In the genomic region with DNA sequence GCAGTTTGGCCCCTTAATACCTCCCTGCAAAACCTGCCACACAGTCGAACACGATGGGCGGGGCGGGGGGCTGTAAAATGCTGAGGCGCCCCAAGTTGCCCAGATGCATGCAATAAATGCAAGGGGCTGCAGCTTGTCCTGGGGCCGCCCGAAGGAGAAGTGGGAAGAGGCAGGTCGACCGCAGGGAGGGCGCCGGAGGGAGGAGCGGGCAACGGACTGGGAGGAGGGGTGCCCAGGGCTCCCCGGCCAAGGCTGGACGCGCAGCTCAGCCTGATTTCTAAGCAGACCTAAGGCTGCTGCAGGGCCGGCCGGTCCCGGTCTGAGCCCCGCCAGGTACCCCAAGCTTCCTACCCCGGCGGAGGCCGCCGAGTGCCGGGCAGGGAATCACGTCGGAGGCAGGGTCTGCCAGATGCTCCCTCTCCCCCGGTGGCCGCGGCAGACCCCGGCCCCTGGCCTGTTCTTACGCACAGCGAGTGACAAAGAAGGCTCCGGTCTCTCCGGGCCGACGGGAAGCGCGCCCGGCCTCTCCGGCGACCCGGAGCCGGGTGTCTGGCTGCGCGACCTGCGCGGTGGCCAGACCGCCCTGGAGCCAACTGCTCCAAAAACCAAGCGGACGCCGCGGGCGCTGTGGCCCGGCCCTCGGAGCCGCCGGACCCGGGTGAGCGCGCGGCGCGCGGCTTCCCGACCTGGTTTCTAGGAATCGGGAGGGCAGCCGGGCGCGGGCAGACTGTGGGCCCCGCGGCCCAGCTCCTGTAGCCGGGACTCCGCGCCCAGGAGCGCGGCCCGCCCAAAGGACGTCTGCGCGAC, we compare ENCODE assay signal across 8 cellular contexts. TPM values are rescaled to one million over a fixed set of nuclear protein-coding genes. Genes with fewer than 3 reads are reported as not detected.
A peak's percentile ranks its signal among the peaks of the same experiment; 100 is the strongest.
DNase-seq lines count a peak whose midpoint lies in the region; ATAC-seq and TF ChIP-seq lines count a peak whose summit lies in the region.

No MANE protein-coding gene starts in this region.

- H3K4me3 Mint-ChIP-seq in CD4-positive, CD25-positive, alpha-beta regulatory T cell = peak overlapping the region; percentile 54 to 79 (median 60)

- no peaks in the 10 kb centered on the region for H3K36me3 ChIP-seq in CD4-positive, CD25-positive, alpha-beta regulatory T cell (ENCODE audit: control insufficient read depth, insufficient read depth, low read length)
- H3K36me3 ChIP-seq in MG63 (peaks cover 7% of the 10 kb centered on the region), esophagus muscularis mucosa (no peaks in the 10 kb centered on the region), osteoblast (ENCODE audit: insufficient read depth, low read length) (peaks cover 6% of the 10 kb centered on the region)

- peaks cover 27% of the 10 kb centered on the region for H3K27me3 ChIP-seq in CD4-positive, CD25-positive, alpha-beta regulatory T cell (ENCODE audit: control insufficient read depth, insufficient read depth, low read length)
- H3K27me3 ChIP-seq in MG63 (peaks cover 12% of the 10 kb centered on the region), esophagus muscularis mucosa (peaks cover 7 to 99% (median 85%) of the 10 kb centered on the region in 4 donors), osteoblast (ENCODE audit: insufficient read depth, low read length) (peaks cover 28% of the 10 kb centered on the region)

- H3K4me3 ChIP-seq in CD4-positive, CD25-positive, alpha-beta regulatory T cell (ENCODE audit: low read depth, low read length) = no peak overlapping the region
- H3K4me3 ChIP-seq in MG63 (peak overlapping the region; percentile 63), esophagus muscularis mucosa (peak overlapping the region; percentile 58 to 69 (median 62)), osteoblast (ENCODE audit: insufficient read depth, low read length) (peak overlapping the region; percentile 76)

- H3K27ac ChIP-seq in CD4-positive, CD25-positive, alpha-beta regulatory T cell (ENCODE audit: insufficient read depth, low read length, poor library complexity, severe bottlenecking) = no peak overlapping the region
- H3K27ac ChIP-seq in esophagus muscularis mucosa (replicated peaks in 1 of 4) (peak overlapping the region in 3 of 4 donors; percentile 28 to 60 (median 56)), osteoblast (ENCODE audit: low read depth, low read length) (no peak overlapping the region)

- ATAC-seq in CD4-positive, CD25-positive, alpha-beta regulatory T cell (ENCODE audit: low read depth in 2 of 2) = no peak
- ATAC-seq in GM18502 (IDR thresholded peaks at IDR 0.05; ENCODE audit: poor library complexity, unreplicated experiment) (no peak), GM19463 (IDR thresholded peaks at IDR 0.05; ENCODE audit: unreplicated experiment) (no peak), HG03565 (IDR thresholded peaks at IDR 0.05; ENCODE audit: unreplicated experiment) (no peak)

- no peak overlapping the region for H3K27ac Mint-ChIP-seq in CD4-positive, CD25-positive, alpha-beta regulatory T cell

- TF ChIP-seq CTCF in esophagus muscularis mucosa (IDR thresholded peaks at IDR 0.05) (no peak), osteoblast (IDR thresholded peaks at IDR 0.05; ENCODE audit: extremely low read depth, low read depth, low read length) (no peak)

- 7% methylated on average over 33 of the region's 81 CpGs for WGBS in esophagus muscularis mucosa

- TF ChIP-seq POLR2A in esophagus muscularis mucosa (IDR thresholded peaks at IDR 0.05; ENCODE audit: low read depth) = no peak

- peaks cover 41% of the 10 kb centered on the region for H3K79me2 ChIP-seq in osteoblast (ENCODE audit: insufficient read depth, low read length)

- H3K4me2 ChIP-seq in osteoblast (ENCODE audit: insufficient read depth, low read length) = peak overlapping the region; percentile 90

- H3K4me1 Mint-ChIP-seq in CD4-positive, CD25-positive, alpha-beta regulatory T cell = peaks cover 10 to 45% (median 20%) of the 10 kb centered on the region in 4 donors

- peaks cover 28% of the 10 kb centered on the region for H3K4me1 ChIP-seq in CD4-positive, CD25-positive, alpha-beta regulatory T cell (ENCODE audit: control insufficient read depth, insufficient read depth, low read length, poor library complexity, severe bottlenecking)
- H3K4me1 ChIP-seq in esophagus muscularis mucosa = peaks cover 20 to 69% (median 65%) of the 10 kb centered on the region in 4 donors
- peaks cover 9% of the 10 kb centered on the region for H3K4me1 ChIP-seq in osteoblast (ENCODE audit: insufficient read depth, low read length)

- H3K9me3 Mint-ChIP-seq in CD4-positive, CD25-positive, alpha-beta regulatory T cell = peaks cover 0 to 7% (median 2%) of the 10 kb centered on the region in 7 donors

- H4K20me1 ChIP-seq in osteoblast (ENCODE audit: insufficient read depth, low read length) = peaks cover 5% of the 10 kb centered on the region

- H2AFZ ChIP-seq in osteoblast (ENCODE audit: low read length) = peak overlapping the region; percentile 85

- no peaks in the 10 kb centered on the region for H3K36me3 Mint-ChIP-seq in CD4-positive, CD25-positive, alpha-beta regulatory T cell

- peaks cover 62% of the 10 kb centered on the region for H3K27me3 Mint-ChIP-seq in CD4-positive, CD25-positive, alpha-beta regulatory T cell

- no peak for DNase-seq in CD4-positive, CD25-positive, alpha-beta regulatory T cell
- DNase-seq in MG63 (no peak), esophagus muscularis mucosa (ENCODE audit: extremely low spot score) (no peak), osteoblast (ENCODE audit: insufficient read length, low spot score, missing footprints) (peak; percentile 96), OCI-M1 (lab: John Stamatoyannopoulos, UW) (no peak)

- TF ChIP-seq EP300 in esophagus muscularis mucosa (IDR thresholded peaks at IDR 0.05) = no peak

- peaks cover 0 to 7% of the 10 kb centered on the region in 2 experiments for H3K9me3 ChIP-seq in CD4-positive, CD25-positive, alpha-beta regulatory T cell (ENCODE audit: control insufficient read depth in 2 of 2, low read length in 2 of 2)
- no peaks in the 10 kb centered on the region for H3K9me3 ChIP-seq in MG63
- no peaks in the 10 kb centered on the region for H3K9me3 ChIP-seq in esophagus muscularis mucosa
- H3K9me3 ChIP-seq in osteoblast (ENCODE audit: low read depth, low read length) = no peaks in the 10 kb centered on the region

- intact Hi-C loops in esophagus muscularis mucosa (cut with DNase I) = loop anchor here (5.0 kb wide), 1 partner anchor 78 kb away; no protein-coding TSS in a partner anchor

RNA-seq across cellular contexts. Expression of gene EBF3, which starts 0.7 kb away (rescaled TPM):
- total RNA-seq in CD4-positive, CD25-positive, alpha-beta regulatory T cell = not detected
- not detected for polyA plus RNA-seq in CD4-positive, CD25-positive, alpha-beta regulatory T cell
- total RNA-seq in MG63 (2014; rRNA removed; shearing (Covaris generic); ENCODE audit: low replicate concordance) = 3.1 and 3.4 TPM in 2 replicates
- total RNA-seq in esophagus muscularis mucosa (1 to 10 TPM; 2.9 to 7.3 (median 5.2) TPM), osteoblast (31.8 and 35.4 TPM in 2 replicates)

Comparison
In these comparisons a context has a peak if more than half of its experiments do, and no peak if none do; other contexts are left out.
1. H3K27ac ChIP-seq: peak in esophagus muscularis mucosa (3 of 4); none in CD4-positive, CD25-positive, alpha-beta regulatory T cell (single experiment) and osteoblast (single experiment).